ENCODE assay signal across 17 cellular contexts in the genomic region with DNA sequence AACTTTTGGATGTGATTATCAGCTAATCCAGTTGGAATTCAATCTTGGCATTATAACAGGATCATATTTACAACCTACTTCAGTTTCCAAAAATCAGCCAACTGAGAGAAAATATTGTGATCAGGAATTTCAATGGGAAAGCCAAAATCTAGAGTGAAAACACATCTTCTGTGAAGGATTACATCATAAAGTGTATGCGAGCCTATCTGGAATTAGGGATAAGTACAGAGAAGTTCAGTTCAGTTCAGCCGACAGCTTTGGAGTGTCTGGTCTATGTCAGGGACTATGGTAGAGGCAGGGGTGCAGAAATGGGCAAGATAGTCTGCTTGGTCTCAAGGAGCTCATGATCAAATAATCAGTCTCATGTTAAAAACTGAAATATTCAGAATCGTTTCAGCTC. TPM values are rescaled to one million over a fixed set of nuclear protein-coding genes. Genes with fewer than 3 reads are reported as not detected.
DNase-seq lines count a peak whose midpoint lies in the region; ATAC-seq, FAIRE-seq and TF ChIP-seq lines count a peak whose summit lies in the region.
"Had no signal": no experiment of that assay in that cellular context is flagged by ENCODE, and none has a peak within 500 bp of the region (broad histone marks: within the 10 kb centered on the region; RNA-seq: fewer than 3 reads in every experiment).

No MANE protein-coding gene starts in this region.

- 50% methylated on average over 3 of the region's 3 CpGs for WGBS in hepatocyte (ENCODE audit: low lambda C conversion rate, missing lambda C conversion rate)
- 57 to 73% (median 64%) methylated on average over 3 of the region's 3 CpGs for WGBS in stomach, 5 donors

- peak overlapping the region; percentile 5 to 55 for H3K27ac ChIP-seq in coronary artery
- H3K27ac ChIP-seq in hepatocyte, result peak overlapping the region; percentile 41
- H3K27ac ChIP-seq in stomach, result peak overlapping the region in 4 of 5 donors; percentile 36 to 78 (median 44)
- H3K27ac ChIP-seq: BLaER1 had no signal

- H3K36me3 ChIP-seq in hepatocyte (replicated peaks; ENCODE audit: insufficient read depth, low read depth), result no peaks in the 10 kb centered on the region
- H3K36me3 ChIP-seq in stomach, result no peaks in the 10 kb centered on the region
- H3K36me3 ChIP-seq: BLaER1, left lung had no signal

- no peaks in the 10 kb centered on the region for H3K4me1 Mint-ChIP-seq in immature natural killer cell
- H3K4me1 Mint-ChIP-seq: naive thymus-derived CD8-positive, alpha-beta T cell had no signal

- H3K27ac Mint-ChIP-seq in immature natural killer cell, result no peak overlapping the region
- H3K27ac Mint-ChIP-seq: activated naive CD8-positive, alpha-beta T cell; activated T-cell treated with anti-CD3 and anti-CD28 coated beads, Interleukin-2, amount 50 U/mL, for 24 hours; naive thymus-derived CD8-positive, alpha-beta T cell had no signal

- H3K9me2 ChIP-seq in hepatocyte (replicated peaks; ENCODE audit: insufficient read depth), result no peaks in the 10 kb centered on the region

- H3K27me3 ChIP-seq in hepatocyte (no peaks in the 10 kb centered on the region), stomach (no peaks in the 10 kb centered on the region)
- H3K27me3 ChIP-seq: BLaER1, left lung had no signal

- no peaks in the 10 kb centered on the region for H3K9me3 Mint-ChIP-seq in immature natural killer cell
- H3K9me3 Mint-ChIP-seq: activated T-cell treated with anti-CD3 and anti-CD28 coated beads, Interleukin-2, amount 50 U/mL, for 24 hours; naive thymus-derived CD8-positive, alpha-beta T cell had no signal

- peak; percentile 36 for FAIRE-seq in HTR-8/SVneo (lab: Jason Lieb, UNC)
- FAIRE-seq: TTC549, urothelium cell line had no signal

- H3K9me3 ChIP-seq in hepatocyte (ENCODE audit: low read depth) (no peaks in the 10 kb centered on the region), stomach (no peaks in the 10 kb centered on the region)
- H3K9me3 ChIP-seq: BLaER1, left lung had no signal

- H2AFZ ChIP-seq in hepatocyte, result no peak overlapping the region

- intact Hi-C loops in stomach (cut with DNase I; ENCODE audit: low total_unique reads), result no loop called here

- H3K4me3 ChIP-seq in coronary artery, result no peak overlapping the region
- H3K4me3 ChIP-seq in hepatocyte, result no peak overlapping the region
- H3K4me3 ChIP-seq in stomach, result no peak overlapping the region
- H3K4me3 ChIP-seq: BLaER1, left lung had no signal

- H3K4me3 Mint-ChIP-seq in immature natural killer cell, result no peak overlapping the region
- H3K4me3 Mint-ChIP-seq: activated naive CD8-positive, alpha-beta T cell; activated T-cell treated with anti-CD3 and anti-CD28 coated beads, Interleukin-2, amount 50 U/mL, for 24 hours; naive thymus-derived CD8-positive, alpha-beta T cell had no signal

- no peak for TF ChIP-seq POLR2A in stomach (IDR thresholded peaks at IDR 0.05)

- H3K36me3 Mint-ChIP-seq in immature natural killer cell, result no peaks in the 10 kb centered on the region
- H3K36me3 Mint-ChIP-seq: activated naive CD8-positive, alpha-beta T cell; naive thymus-derived CD8-positive, alpha-beta T cell had no signal

- TF ChIP-seq EP300 in stomach (IDR thresholded peaks at IDR 0.05), result peak; percentile 60

- DNase-seq in HTR-8/SVneo (ENCODE audit: insufficient read length, low spot score) (no peak), coronary artery (ENCODE audit: low spot score) (no peak), hepatocyte (ENCODE audit: low spot score) (no peak), stomach (no peak), amniotic stem cell (lab: John Stamatoyannopoulos, UW) (no peak), immature natural killer cell (no peak), putamen (ENCODE audit: low spot score) (no peak)
- DNase-seq: activated T-cell treated with anti-CD3 and anti-CD28 coated beads, Interleukin-2, amount 50 U/mL, for 24 hours; left lung; naive thymus-derived CD8-positive, alpha-beta T cell; NCI-H1436 treated with DMSO at 0.1 percent for 48 hours; stimulated activated CD4-positive, alpha-beta T cell treated with anti-CD3 and anti-CD28 coated beads, Interleukin-4, amount 100 ng/mL, for 4 hours had no signal

- H3K4me1 ChIP-seq in hepatocyte (ENCODE audit: insufficient read depth) (peaks cover 19% of the 10 kb centered on the region), stomach (peaks cover 0 to 37% (median 18%) of the 10 kb centered on the region in 4 donors)
- H3K4me1 ChIP-seq: BLaER1, left lung had no signal

- no peak for ATAC-seq in GM19397 (IDR thresholded peaks at IDR 0.05; ENCODE audit: unreplicated experiment)
- ATAC-seq: left lung; naive thymus-derived CD8-positive, alpha-beta T cell had no signal

- H3K27me3 Mint-ChIP-seq in immature natural killer cell (ENCODE audit: low read depth in 3 of 3), result peaks cover 0 to 14% (median 2%) of the 10 kb centered on the region in 3 donors

- peak overlapping the region; percentile 29 for H3K4me2 ChIP-seq in hepatocyte
- H3K4me2 ChIP-seq: BLaER1 had no signal

- no peaks in the 10 kb centered on the region for H3K79me2 ChIP-seq in hepatocyte

- TF ChIP-seq CTCF in coronary artery (IDR thresholded peaks at IDR 0.05), result no peak
- TF ChIP-seq CTCF in hepatocyte (IDR thresholded peaks at IDR 0.05; ENCODE audit: poor library complexity), result no peak
- no peak for TF ChIP-seq CTCF in stomach (IDR thresholded peaks at IDR 0.05)

- H4K20me1 ChIP-seq in hepatocyte (ENCODE audit: insufficient read depth, poor library complexity, severe bottlenecking), result no peaks in the 10 kb centered on the region
- H4K20me1 ChIP-seq: BLaER1 had no signal

RNA-seq across cellular contexts. Expression of a gene that starts 12.3 kb away (rescaled TPM):
- total RNA-seq in hepatocyte (15.0 and 17.3 TPM in 2 replicates), stomach (100 to 1,000 TPM in 1 of 5 donors, 10 to 100 TPM in 3, not detected in 1; 14.6 to 126 (median 18.6) TPM)
- polyA plus RNA-seq in hepatocyte (5.1 and 5.7 TPM in 2 replicates), stomach (1 to 10 TPM; 4.9 to 5.9 (median 5.5) TPM), immature natural killer cell (10 to 100 TPM in 1 of 3 donors, 1 to 10 TPM in 2; 2.6 to 15.2 (median 7.7) TPM)
